In genomic region chr11:70108250-70108649, GRCh38 we compare ENCODE assay signal across 22 cellular contexts. TPM values are rescaled to one million over a fixed set of nuclear protein-coding genes. Genes with fewer than 3 reads are reported as not detected.
A peak's percentile ranks its signal among the peaks of the same experiment; 100 is the strongest.
DNase-seq lines count a peak whose midpoint lies in the region; ATAC-seq and TF ChIP-seq lines count a peak whose summit lies in the region.
"Had no signal": no experiment of that assay in that cellular context is flagged by ENCODE, and none has a peak within 500 bp of the region (broad histone marks: within the 10 kb centered on the region; RNA-seq: fewer than 3 reads in every experiment).

No MANE protein-coding gene starts in this region.

- H3K4me1 ChIP-seq in psoas muscle = peaks cover 11% of the 10 kb centered on the region

- WGBS in psoas muscle, 3 donors = 33 to 53% (median 33%) methylated on average over 11 of the region's 11 CpGs

- H3K27me3 ChIP-seq in psoas muscle (ENCODE audit: insufficient read depth in 3 of 3, low read length in 2 of 3) = peaks cover 0 to 13% (median 0%) of the 10 kb centered on the region in 3 donors

- H3K9me3 ChIP-seq in psoas muscle = no peaks in the 10 kb centered on the region
- H3K9me3 ChIP-seq: Caco-2, esophagus squamous epithelium had no signal

- H3K27ac ChIP-seq in psoas muscle = peak overlapping the region; percentile 63
- H3K27ac ChIP-seq: dorsolateral prefrontal cortex, HL-60, SK-N-MC had no signal

- TF ChIP-seq CTCF in psoas muscle (IDR thresholded peaks at IDR 0.05) = no peak

- H3K36me3 ChIP-seq in psoas muscle (ENCODE audit: insufficient read depth in 1 of 2, low read depth in 1 of 2) = no peaks in the 10 kb centered on the region
- H3K36me3 ChIP-seq: esophagus squamous epithelium had no signal

- H3K4me3 ChIP-seq in psoas muscle = no peak overlapping the region
- H3K4me3 ChIP-seq: dorsolateral prefrontal cortex, esophagus squamous epithelium, SK-N-MC had no signal

- DNase-seq in AG20443 (ENCODE audit: low spot score) (peak; percentile 43), RPMI7951 (ENCODE audit: low read depth) (peak; percentile 22), fibroblast of peridontal ligament (ENCODE audit: extremely low read depth) (peak; percentile 57), psoas muscle (no peak), NCI-H82 (lab: John Stamatoyannopoulos, UW) (no peak)
- no peak for DNase-seq in activated CD4-positive, alpha-beta T cell treated with anti-CD3 and anti-CD28 coated beads for 4 hours
- no peak for DNase-seq in activated CD8-positive, alpha-beta memory T cell treated with anti-CD3 and anti-CD28 coated beads, Interleukin-2, amount 50 U/mL, for 48 hours
- DNase-seq: activated CD4-positive, alpha-beta T cell treated with anti-CD3 and anti-CD28 coated beads for 48 hours; activated naive CD4-positive, alpha-beta T cell treated with Interleukin-2 at 50 U/mL for 16 hours; Caco-2; dorsolateral prefrontal cortex; esophagus squamous epithelium; GF-D8; MV-4-11; NCI-H748 treated with DMSO at 0.1 percent for 48 hours; nucleus accumbens; stimulated activated CD4-positive, alpha-beta T cell treated with anti-CD3 and anti-CD28 coated beads, Interleukin-2, amount 100 ng/mL, for 48 hours had no signal

- intact Hi-C loops in psoas muscle (cut with DNase I) = no loop called here

- ATAC-seq in psoas muscle = peak in 3 of 4 donors; percentile 5 to 66 (median 61)
- no peak for ATAC-seq in GM19328 (IDR thresholded peaks at IDR 0.05; ENCODE audit: unreplicated experiment)
- ATAC-seq: left colon had no signal

RNA-seq across cellular contexts. Expression of gene ANO1, which starts 30.1 kb away (rescaled TPM):
- 7.5 and 8.4 TPM in 2 replicates for total RNA-seq in RPMI7951 (2014; rRNA removed; shearing (Covaris generic))
- 10 to 100 TPM in 3 of 4 donors, 1 to 10 TPM in 1; 5.1 to 11.3 (median 11.3) TPM for total RNA-seq in psoas muscle
- polyA plus RNA-seq in psoas muscle = 1 to 10 TPM; 2.2 to 8.7 (median 4.5) TPM
- total RNA-seq: mononuclear cell had no signal

Comparison
In these comparisons a context has a peak if more than half of its experiments do, and no peak if none do; other contexts are left out.
1. DNase-seq: peak in AG20443 (single experiment), RPMI7951 (single experiment) and fibroblast of peridontal ligament (single experiment); none in psoas muscle (0 of 2), NCI-H82 (single experiment), activated CD4-positive, alpha-beta T cell treated with anti-CD3 and anti-CD28 coated beads for 4 hours (0 of 2) and activated CD8-positive, alpha-beta memory T cell treated with anti-CD3 and anti-CD28 coated beads, Interleukin-2, amount 50 U/mL, for 48 hours (single experiment).